In genomic region chr19:4154571-4155312, GRCh38 we compare ENCODE assay signal across 18 cellular contexts. TPM values are rescaled to one million over a fixed set of nuclear protein-coding genes. Genes with fewer than 3 reads are reported as not detected.
DNase-seq lines count a peak whose midpoint lies in the region; ATAC-seq and TF ChIP-seq lines count a peak whose summit lies in the region.
"Had no signal": no experiment of that assay in that cellular context is flagged by ENCODE, and none has a peak within 500 bp of the region (broad histone marks: within the 10 kb centered on the region; RNA-seq: fewer than 3 reads in every experiment).

No MANE protein-coding gene starts in this region.

- H3K4me1 ChIP-seq in Peyer's patch (peaks cover 0 to 19% (median 2%) of the 10 kb centered on the region in 4 donors), right lobe of liver (peaks cover 0 to 55% (median 9%) of the 10 kb centered on the region in 4 donors)

- no peaks in the 10 kb centered on the region for H3K36me3 Mint-ChIP-seq in glutamatergic neuron (ENCODE audit: unreplicated experiment)
- no peaks in the 10 kb centered on the region for H3K36me3 Mint-ChIP-seq in activated naive CD4-positive, alpha-beta T cell treated with anti-CD3 and anti-CD28 coated beads, Interleukin-2, amount 10 ng/mL, durations not matched to agents 7 days and 5 days
- H3K36me3 Mint-ChIP-seq: CD4-positive, CD25-positive, alpha-beta regulatory T cell had no signal

- no peaks in the 10 kb centered on the region for H3K4me1 Mint-ChIP-seq in glutamatergic neuron (ENCODE audit: low read depth, unreplicated experiment)
- H3K4me1 Mint-ChIP-seq in activated naive CD4-positive, alpha-beta T cell treated with anti-CD3 and anti-CD28 coated beads, Interleukin-2, amount 10 ng/mL, durations not matched to agents 7 days and 5 days, result peaks cover 11% of the 10 kb centered on the region

- no peak for TF ChIP-seq CTCF in Peyer's patch (IDR thresholded peaks at IDR 0.05)
- no peak for TF ChIP-seq CTCF in glutamatergic neuron (IDR thresholded peaks at IDR 0.05; ENCODE audit: partially characterized antibody, unreplicated experiment)
- no peak for TF ChIP-seq CTCF in right lobe of liver (IDR thresholded peaks at IDR 0.05)

- TF ChIP-seq POLR2A in Peyer's patch (IDR thresholded peaks at IDR 0.05), result no peak
- no peak for TF ChIP-seq POLR2A in right lobe of liver (IDR thresholded peaks at IDR 0.05)

- H3K27ac ChIP-seq in Peyer's patch, result peak overlapping the region in 2 of 4 donors; percentile 36 to 81
- H3K27ac ChIP-seq in right lobe of liver, result peak overlapping the region; percentile 78 to 96 (median 90)
- H3K27ac ChIP-seq: BLaER1 treated with 17β-estradiol and CSF1 and Interleukin-3, amounts not matched to agents 10 nM and 100 nM had no signal

- H3K4me3 ChIP-seq in Peyer's patch (peak overlapping the region in 3 of 4 donors; percentile 22 to 65 (median 50)), right lobe of liver (peak overlapping the region; percentile 66 to 85 (median 82))
- H3K4me3 ChIP-seq: BLaER1 treated with 17β-estradiol and CSF1 and Interleukin-3, amounts not matched to agents 10 nM and 100 nM had no signal

- H3K4me3 Mint-ChIP-seq in glutamatergic neuron (ENCODE audit: unreplicated experiment), result no peak overlapping the region
- no peak overlapping the region for H3K4me3 Mint-ChIP-seq in activated naive CD4-positive, alpha-beta T cell treated with anti-CD3 and anti-CD28 coated beads, Interleukin-2, amount 10 ng/mL, durations not matched to agents 7 days and 5 days
- H3K4me3 Mint-ChIP-seq: CD4-positive, CD25-positive, alpha-beta regulatory T cell had no signal

- CTCF ChIA-PET in activated naive CD4-positive, alpha-beta T cell treated with anti-CD3 and anti-CD28 coated beads, Interleukin-2, amount 10 ng/mL, durations not matched to agents 7 days and 5 days (lab: Charles Lee), result no interaction called here

- H3K36me3 ChIP-seq in Peyer's patch, result no peaks in the 10 kb centered on the region
- peaks cover 0 to 26% (median 12%) of the 10 kb centered on the region in 4 donors for H3K36me3 ChIP-seq in right lobe of liver
- H3K36me3 ChIP-seq: BLaER1 treated with 17β-estradiol and CSF1 and Interleukin-3, amounts not matched to agents 10 nM and 100 nM had no signal

- WGBS in right lobe of liver (ENCODE audit: insufficient coverage, low coverage, low lambda C conversion rate, missing lambda C conversion rate), result 30% methylated on average over 12 of the region's 21 CpGs

- H3K27me3 ChIP-seq in Peyer's patch, result no peaks in the 10 kb centered on the region
- no peaks in the 10 kb centered on the region for H3K27me3 ChIP-seq in right lobe of liver
- H3K27me3 ChIP-seq: BLaER1 treated with 17β-estradiol and CSF1 and Interleukin-3, amounts not matched to agents 10 nM and 100 nM had no signal

- H3K9me3 ChIP-seq in Peyer's patch (no peaks in the 10 kb centered on the region), right lobe of liver (no peaks in the 10 kb centered on the region)
- H3K9me3 ChIP-seq: BLaER1 treated with 17β-estradiol and CSF1 and Interleukin-3, amounts not matched to agents 10 nM and 100 nM had no signal

- intact Hi-C loops in right lobe of liver (cut with DNase I), result no loop called here

- no peak overlapping the region for H3K27ac Mint-ChIP-seq in glutamatergic neuron (ENCODE audit: unreplicated experiment)
- no peak overlapping the region for H3K27ac Mint-ChIP-seq in activated naive CD4-positive, alpha-beta T cell treated with anti-CD3 and anti-CD28 coated beads, Interleukin-2, amount 10 ng/mL, durations not matched to agents 7 days and 5 days

- H3K9me3 Mint-ChIP-seq in glutamatergic neuron (ENCODE audit: unreplicated experiment), result peaks cover 5% of the 10 kb centered on the region
- no peaks in the 10 kb centered on the region for H3K9me3 Mint-ChIP-seq in activated naive CD4-positive, alpha-beta T cell treated with anti-CD3 and anti-CD28 coated beads, Interleukin-2, amount 10 ng/mL, durations not matched to agents 7 days and 5 days

- peaks cover 4% of the 10 kb centered on the region for H3K27me3 Mint-ChIP-seq in glutamatergic neuron (ENCODE audit: unreplicated experiment)
- H3K27me3 Mint-ChIP-seq in activated naive CD4-positive, alpha-beta T cell treated with anti-CD3 and anti-CD28 coated beads, Interleukin-2, amount 10 ng/mL, durations not matched to agents 7 days and 5 days, result peaks cover 63% of the 10 kb centered on the region

- DNase-seq in D341Med (ENCODE audit: low spot score), result peak; percentile 28
- no peak for DNase-seq in Peyer's patch
- peak; percentile 48 for DNase-seq in glutamatergic neuron
- peak in 1 of 3 donors; percentile 75 for DNase-seq in right lobe of liver
- DNase-seq in DMS79 (lab: John Stamatoyannopoulos, UW), result no peak
- no peak for DNase-seq in HuH-7.5 (ENCODE audit: low spot score)
- no peak for DNase-seq in activated naive CD4-positive, alpha-beta T cell treated with anti-CD3 and anti-CD28 coated beads, Interleukin-2, amount 10 ng/mL, durations not matched to agents 7 days and 5 days
- DNase-seq: ACHN; CD4-positive, CD25-positive, alpha-beta regulatory T cell; DMS153; DND-41; GDM1 had no signal

- ATAC-seq in right lobe of liver, result peak in 2 of 4 donors; percentile 3 to 9
- ATAC-seq in HG03039 (IDR thresholded peaks at IDR 0.05; ENCODE audit: unreplicated experiment), result no peak
- ATAC-seq: HCT116 had no signal

RNA-seq across cellular contexts. Expression of gene CREB3L3, which starts 1.3 kb away (rescaled TPM):
- total RNA-seq in Peyer's patch, result 100 to 1,000 TPM in 3 of 4 donors, 10 to 100 TPM in 1; 45.4 to 528 (median 270) TPM
- total RNA-seq in glutamatergic neuron (ENCODE audit: unreplicated experiment), result not detected
- total RNA-seq in right lobe of liver, result 100 to 1,000 TPM in 4 of 6 experiments, 10 to 100 TPM in 2; 50.5 to 368 (median 199) TPM
- total RNA-seq: A172; CD4-positive, CD25-positive, alpha-beta regulatory T cell; H4; HT-29 had no signal

RNA-seq across cellular contexts. Expression of gene SIRT6, which starts 27.6 kb away (rescaled TPM):
- total RNA-seq in Peyer's patch, result 100 to 1,000 TPM in 1 of 4 donors, 10 to 100 TPM in 3; 55.3 to 115 (median 84.9) TPM
- total RNA-seq in glutamatergic neuron (ENCODE audit: unreplicated experiment), result 48.3 TPM
- total RNA-seq in right lobe of liver, result 10 to 100 TPM in 3 of 6 experiments, 1 to 10 TPM in 3; 7.9 to 21.6 (median 10.0) TPM

RNA-seq across cellular contexts. Expression of gene ANKRD24, which starts 27.7 kb away (rescaled TPM):
- 1 to 10 TPM in 3 of 4 donors, under 1 TPM in 1; 0.83 to 3.9 (median 1.6) TPM for total RNA-seq in Peyer's patch
- total RNA-seq in glutamatergic neuron (ENCODE audit: unreplicated experiment), result 6.1 TPM
- total RNA-seq in right lobe of liver, result 1 to 10 TPM; 1.2 to 4.8 (median 2.7) TPM

RNA-seq across cellular contexts. Expression of gene MAP2K2, which starts 30.8 kb away (rescaled TPM):
- 100 to 1,000 TPM; 168 to 283 (median 220) TPM for total RNA-seq in Peyer's patch
- 148 TPM for total RNA-seq in glutamatergic neuron (ENCODE audit: unreplicated experiment)
- total RNA-seq in right lobe of liver, result 10 to 100 TPM; 50.2 to 75.7 (median 59.8) TPM

Comparison
In these comparisons a context has a peak if more than half of its experiments do, and no peak if none do; other contexts are left out.
1. DNase-seq: peak in D341Med (single experiment) and glutamatergic neuron (single experiment); none in Peyer's patch (0 of 3), DMS79 (single experiment), HuH-7.5 (single experiment) and activated naive CD4-positive, alpha-beta T cell treated with anti-CD3 and anti-CD28 coated beads, Interleukin-2, amount 10 ng/mL, durations not matched to agents 7 days and 5 days (single experiment).
2. RNA of gene CREB3L3, which starts 1.3 kb away (total RNA-seq): 45.4 to 528 TPM in Peyer's patch and 50.5 to 368 TPM in right lobe of liver; not detected in glutamatergic neuron (single experiment); every median in the first group is over 10 times any median in the second.